In the genomic region with DNA sequence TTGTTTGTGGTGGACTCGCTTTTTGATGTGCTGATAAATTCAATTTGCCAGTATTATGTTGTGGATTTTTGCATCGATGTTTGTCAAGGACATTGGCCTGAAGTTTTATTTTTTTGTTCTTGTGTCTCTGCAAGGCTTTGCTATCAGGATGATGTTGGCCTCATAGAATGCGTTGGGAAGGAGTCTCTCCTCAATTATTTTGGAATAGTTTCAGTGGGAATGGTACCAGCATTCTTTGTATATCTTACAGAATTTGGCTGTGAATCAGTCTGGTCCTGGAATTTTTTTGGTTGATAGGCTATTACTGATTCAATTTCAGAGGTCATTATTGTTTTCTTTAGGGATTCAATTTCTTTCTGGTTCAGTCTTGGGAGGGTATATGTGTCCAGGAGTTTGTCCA, we compare ENCODE assay signal across 6 cellular contexts.
"Had no signal": no experiment of that assay in that cellular context is flagged by ENCODE, and none has a peak within 500 bp of the region (broad histone marks: within the 10 kb centered on the region; RNA-seq: fewer than 3 reads in every experiment).

No MANE protein-coding gene starts in this region.

- H3K9ac ChIP-seq: GM23248 had no signal

- H3K4me1 ChIP-seq: HAP-1 had no signal

- H3K4me3 ChIP-seq: GM23248, HAP-1 had no signal

- DNase-seq: GM23248, GOT3, H7, HFFc6 had no signal

- H3K27ac ChIP-seq: GM23248, HL-60 had no signal

- H3K9me3 ChIP-seq: HAP-1 had no signal

- H3K36me3 ChIP-seq: HAP-1 had no signal

- H2AFZ ChIP-seq: GM23248 had no signal
